In the genomic region with DNA sequence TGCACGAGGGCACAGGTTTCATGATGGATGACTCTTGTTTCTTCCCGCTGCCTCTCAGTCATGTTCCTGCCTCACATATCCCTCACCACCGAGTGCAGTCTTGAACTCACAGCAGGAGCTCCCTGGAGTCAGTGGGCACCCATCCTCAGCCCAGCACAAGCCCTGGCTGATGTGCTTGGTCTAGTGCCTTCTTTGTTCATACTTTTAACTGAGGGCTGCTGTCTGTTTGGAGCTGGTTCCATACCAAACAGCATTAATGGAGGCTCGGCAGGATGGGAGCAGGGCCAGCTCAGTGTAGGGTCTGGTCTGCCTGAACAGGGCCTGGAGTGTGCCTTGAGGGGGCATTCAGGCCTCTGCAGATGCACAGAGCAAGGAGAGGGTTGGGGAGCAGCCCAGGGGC, we compare ENCODE assay signal across 1 cellular context.
A peak's percentile ranks its signal among the peaks of the same experiment; 100 is the strongest.
TF ChIP-seq lines count a peak whose summit lies in the region.

No MANE protein-coding gene starts in this region.

TF ChIP-seq in HepG2, 621 proteins besides CTCF, POLR2A, EP300 and RAD21:
- TF ChIP-seq, protein P1, sequence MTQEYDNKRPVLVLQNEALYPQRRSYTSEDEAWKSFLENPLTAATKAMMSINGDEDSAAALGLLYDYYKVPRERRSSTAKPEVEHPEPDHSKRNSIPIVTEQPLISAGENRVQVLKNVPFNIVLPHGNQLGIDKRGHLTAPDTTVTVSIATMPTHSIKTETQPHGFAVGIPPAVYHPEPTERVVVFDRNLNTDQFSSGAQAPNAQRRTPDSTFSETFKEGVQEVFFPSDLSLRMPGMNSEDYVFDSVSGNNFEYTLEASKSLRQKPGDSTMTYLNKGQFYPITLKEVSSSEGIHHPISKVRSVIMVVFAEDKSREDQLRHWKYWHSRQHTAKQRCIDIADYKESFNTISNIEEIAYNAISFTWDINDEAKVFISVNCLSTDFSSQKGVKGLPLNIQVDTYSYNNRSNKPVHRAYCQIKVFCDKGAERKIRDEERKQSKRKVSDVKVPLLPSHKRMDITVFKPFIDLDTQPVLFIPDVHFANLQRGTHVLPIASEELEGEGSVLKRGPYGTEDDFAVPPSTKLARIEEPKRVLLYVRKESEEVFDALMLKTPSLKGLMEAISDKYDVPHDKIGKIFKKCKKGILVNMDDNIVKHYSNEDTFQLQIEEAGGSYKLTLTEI (CRISPR knock-in tag; conservative IDR thresholded peaks at IDR 0.05) = no peak
- TF ChIP-seq ZSCAN30 (CRISPR knock-in tag; IDR thresholded peaks at IDR 0.05) (peak; percentile 94; the same call in 1 of the 2 replicates), TAF1 (CRISPR knock-in tag; IDR thresholded peaks at IDR 0.05) (no peak), ZNF879 (CRISPR knock-in tag; IDR thresholded peaks at IDR 0.05) (no peak), ZNF317 (CRISPR knock-in tag; IDR thresholded peaks at IDR 0.05) (no peak)
